Comparison of ENCODE assay signal across 9 cellular contexts in genomic region chr9:124242331-124243194, GRCh38. TPM values are rescaled to one million over a fixed set of nuclear protein-coding genes. Genes with fewer than 3 reads are reported as not detected.
DNase-seq lines count a peak whose midpoint lies in the region; ATAC-seq and TF ChIP-seq lines count a peak whose summit lies in the region.
"Had no signal": no experiment of that assay in that cellular context is flagged by ENCODE, and none has a peak within 500 bp of the region (broad histone marks: within the 10 kb centered on the region; RNA-seq: fewer than 3 reads in every experiment).

No MANE protein-coding gene starts in this region.

- H4K8ac ChIP-seq in trophoblast cell (ENCODE audit: low read depth, low read length): peak overlapping the region; percentile 15

- H3K79me1 ChIP-seq in trophoblast cell (ENCODE audit: low read length): no peaks in the 10 kb centered on the region

- DNase-seq in EH (ENCODE audit: low read depth): peak; percentile 72
- peak; percentile 40 to 72 for DNase-seq in NOMO-1 (lab: John Stamatoyannopoulos, UW; ENCODE audit: unreplicated experiment in 2 of 2)
- DNase-seq in glutamatergic neuron: peak; percentile 75
- DNase-seq in trophoblast cell: peak in 1 of 2 donors; percentile 15
- DNase-seq in nucleus accumbens (lab: John Stamatoyannopoulos, UW): no peak
- DNase-seq in CD4-positive, alpha-beta memory T cell: no peak
- DNase-seq: stimulated activated CD8-positive, alpha-beta memory T cell treated with anti-CD3 and anti-CD28 coated beads, Interleukin-4, amount 100 ng/mL, for 48 hours had no signal

- H2AFZ ChIP-seq in trophoblast cell (ENCODE audit: insufficient read depth, low read length, poor library complexity): no peak overlapping the region

- no peak overlapping the region for H3K4me3 ChIP-seq in trophoblast cell (ENCODE audit: low read depth, low read length)
- no peak overlapping the region for H3K4me3 ChIP-seq in CD4-positive, alpha-beta memory T cell (ENCODE audit: low read length in 2 of 2)

- no peak overlapping the region for H3K18ac ChIP-seq in trophoblast cell (ENCODE audit: low read length)

- H2BK120ac ChIP-seq in trophoblast cell (ENCODE audit: insufficient read depth, low read length, poor library complexity): no peak overlapping the region

- POLR2A ChIA-PET in CD4-positive, alpha-beta memory T cell (lab: Charles Lee; ENCODE audit: partially characterized antibody): no interaction called here

- H2BK5ac ChIP-seq in trophoblast cell (ENCODE audit: low read depth, low read length, poor library complexity): no peak overlapping the region

- no peak overlapping the region for H3K14ac ChIP-seq in trophoblast cell (ENCODE audit: low read length)

- H3K79me2 ChIP-seq in trophoblast cell (ENCODE audit: control insufficient read depth, insufficient read depth, low read length, poor library complexity): no peaks in the 10 kb centered on the region

- H3K4me3 Mint-ChIP-seq in glutamatergic neuron (ENCODE audit: unreplicated experiment): peak overlapping the region; percentile 35
- peak overlapping the region in 3 of 8 donors; percentile 0 to 51 (median 31) for H3K4me3 Mint-ChIP-seq in CD4-positive, alpha-beta memory T cell

- H3K27ac ChIP-seq in trophoblast cell (ENCODE audit: low read depth, low read length): no peak overlapping the region
- no peak overlapping the region for H3K27ac ChIP-seq in CD4-positive, alpha-beta memory T cell (ENCODE audit: low read depth, low read length)

- H4K91ac ChIP-seq in trophoblast cell (ENCODE audit: low read depth, low read length): no peak overlapping the region

- no peak overlapping the region for H3K9ac ChIP-seq in trophoblast cell (ENCODE audit: low read length)

- no peak overlapping the region for H3K23ac ChIP-seq in trophoblast cell (ENCODE audit: low read length)

- H3K36me3 Mint-ChIP-seq in glutamatergic neuron (ENCODE audit: unreplicated experiment): no peaks in the 10 kb centered on the region
- peaks cover 0 to 5% of the 10 kb centered on the region in 2 donors for H3K36me3 Mint-ChIP-seq in CD4-positive, alpha-beta memory T cell

- peak overlapping the region; percentile 28 for H3K4me2 ChIP-seq in trophoblast cell (ENCODE audit: low read length)

- H3K36me3 ChIP-seq in trophoblast cell (ENCODE audit: control insufficient read depth in 1 of 2, insufficient read depth in 2 of 2, low read length in 2 of 2): no peaks in the 10 kb centered on the region
- H3K36me3 ChIP-seq in CD4-positive, alpha-beta memory T cell (ENCODE audit: insufficient read depth, low read length): no peaks in the 10 kb centered on the region

- H3K27me3 ChIP-seq in trophoblast cell (ENCODE audit: insufficient read depth, low read length): no peaks in the 10 kb centered on the region
- no peaks in the 10 kb centered on the region for H3K27me3 ChIP-seq in CD4-positive, alpha-beta memory T cell (ENCODE audit: insufficient read depth, low read length)

- H3K9me3 Mint-ChIP-seq in glutamatergic neuron (ENCODE audit: unreplicated experiment): no peaks in the 10 kb centered on the region
- peaks cover 0 to 4% (median 0%) of the 10 kb centered on the region in 8 donors for H3K9me3 Mint-ChIP-seq in CD4-positive, alpha-beta memory T cell

- peaks cover 0 to 7% of the 10 kb centered on the region in 2 experiments for H3K4me1 ChIP-seq in trophoblast cell (ENCODE audit: control insufficient read depth in 1 of 2, insufficient read depth in 2 of 2, low read length in 2 of 2)
- peaks cover 39% of the 10 kb centered on the region for H3K4me1 ChIP-seq in CD4-positive, alpha-beta memory T cell (ENCODE audit: insufficient read depth, low read length)

- CTCF ChIA-PET in CD4-positive, alpha-beta memory T cell (lab: Charles Lee; ENCODE audit: partially characterized antibody): no interaction called here

- peak overlapping the region; percentile 13 for H4K12ac ChIP-seq in trophoblast cell (ENCODE audit: low read depth, low read length)

- H2AK5ac ChIP-seq in trophoblast cell (ENCODE audit: low read length): no peak overlapping the region

- H3K27ac Mint-ChIP-seq in glutamatergic neuron (ENCODE audit: unreplicated experiment): peak overlapping the region; percentile 41
- peak overlapping the region in 2 of 7 donors; percentile 32 to 83 for H3K27ac Mint-ChIP-seq in CD4-positive, alpha-beta memory T cell

- no CpG with 5 or more reads among the region's 24 CpGs for WGBS in trophoblast cell (ENCODE audit: extremely low coverage, insufficient coverage, insufficient read length)

- no peaks in the 10 kb centered on the region for H3K9me3 ChIP-seq in trophoblast cell (ENCODE audit: insufficient read depth, low read depth, low read length)
- H3K9me3 ChIP-seq in CD4-positive, alpha-beta memory T cell (ENCODE audit: control insufficient read depth in 1 of 2, low read length in 2 of 2): no peaks in the 10 kb centered on the region

- ATAC-seq in HG02798 (IDR thresholded peaks at IDR 0.05; ENCODE audit: poor library complexity, unreplicated experiment) (no peak), GM18502 (IDR thresholded peaks at IDR 0.05; ENCODE audit: poor library complexity, unreplicated experiment) (no peak)

- peaks cover 11% of the 10 kb centered on the region for H3K27me3 Mint-ChIP-seq in glutamatergic neuron (ENCODE audit: unreplicated experiment)
- no peaks in the 10 kb centered on the region for H3K27me3 Mint-ChIP-seq in CD4-positive, alpha-beta memory T cell

- intact Hi-C loops in CD4-positive, alpha-beta memory T cell (cut with micrococcal nuclease): no loop called here

- H3K4me1 Mint-ChIP-seq in glutamatergic neuron (ENCODE audit: low read depth, unreplicated experiment): peaks cover 25% of the 10 kb centered on the region
- peaks cover 19 to 55% (median 38%) of the 10 kb centered on the region in 4 donors for H3K4me1 Mint-ChIP-seq in CD4-positive, alpha-beta memory T cell

- no peak for TF ChIP-seq CTCF in glutamatergic neuron (IDR thresholded peaks at IDR 0.05; ENCODE audit: partially characterized antibody, unreplicated experiment)

- no peak overlapping the region for H2BK12ac ChIP-seq in trophoblast cell (ENCODE audit: low read length)

- H3K4ac ChIP-seq in trophoblast cell (ENCODE audit: low read depth, low read length): no peak overlapping the region

RNA-seq across cellular contexts. Expression of gene NEK6, which starts 15.2 kb away (rescaled TPM):
- 5.4 TPM for total RNA-seq in glutamatergic neuron (ENCODE audit: unreplicated experiment)
- 51.6 and 53.5 TPM in 2 replicates for polyA plus RNA-seq in trophoblast cell (2013)
- 10 to 100 TPM in 1 of 2 experiments, 1 to 10 TPM in 1; 9.9 to 11.7 TPM for total RNA-seq in CD4-positive, alpha-beta memory T cell
- 1 to 10 TPM; 3.8 to 7.1 TPM for polyA plus RNA-seq in CD4-positive, alpha-beta memory T cell

Comparison
In these comparisons a context has a peak if more than half of its experiments do, and no peak if none do; other contexts are left out.
1. DNase-seq: peak in EH (single experiment), NOMO-1 (2 of 2) and glutamatergic neuron (single experiment); none in nucleus accumbens (0 of 56) and CD4-positive, alpha-beta memory T cell (0 of 5).